In genomic region chr9:96777539-96777864, GRCh38 we compare ENCODE assay signal across 8 cellular contexts. TPM values are rescaled to one million over a fixed set of nuclear protein-coding genes. Genes with fewer than 3 reads are reported as not detected.
DNase-seq lines count a peak whose midpoint lies in the region; ATAC-seq, FAIRE-seq and TF ChIP-seq lines count a peak whose summit lies in the region.

No MANE protein-coding gene starts in this region.

- no peaks in the 10 kb centered on the region for H3K27me3 ChIP-seq in ACC112 (ENCODE audit: insufficient read depth, low read length)

- H3K4me3 ChIP-seq in ACC112 (ENCODE audit: low read depth, low read length) (peak overlapping the region; percentile 86), iPS-18c (ENCODE audit: insufficient read depth, low read depth, low read length) (peak overlapping the region; percentile 84)

- H3K4me1 Mint-ChIP-seq in activated CD8-positive, alpha-beta T cell treated with anti-CD3 and anti-CD28 coated beads for 36 hours (ENCODE audit: low read depth): peaks cover 36% of the 10 kb centered on the region

- ATAC-seq in GM19395 (IDR thresholded peaks at IDR 0.05; ENCODE audit: unreplicated experiment): peak; percentile 63
- peak; percentile 56 for ATAC-seq in activated CD8-positive, alpha-beta T cell treated with anti-CD3 and anti-CD28 coated beads for 36 hours

- H3K27ac ChIP-seq in ACC112 (ENCODE audit: low read depth, low read length): no peak overlapping the region
- H3K27ac ChIP-seq in temporal lobe (ENCODE audit: low read depth, low read length): peak overlapping the region; percentile 63

- peak overlapping the region; percentile 95 for H3K27ac Mint-ChIP-seq in activated CD8-positive, alpha-beta T cell treated with anti-CD3 and anti-CD28 coated beads for 36 hours

- peaks cover 13% of the 10 kb centered on the region for H3K9me3 Mint-ChIP-seq in activated CD8-positive, alpha-beta T cell treated with anti-CD3 and anti-CD28 coated beads for 36 hours

- H3K9me3 ChIP-seq in iPS-18c (ENCODE audit: control insufficient read depth, insufficient read depth, low read length): no peaks in the 10 kb centered on the region

- H3K4me1 ChIP-seq in ACC112 (ENCODE audit: control insufficient read depth, insufficient read depth, low read length, unreplicated experiment): peaks cover 10% of the 10 kb centered on the region

- no peak for DNase-seq in activated CD8-positive, alpha-beta T cell treated with anti-CD3 and anti-CD28 coated beads for 36 hours
- DNase-seq in D721Med (ENCODE audit: insufficient read length, low spot score) (no peak), AML-193 (lab: John Stamatoyannopoulos, UW) (no peak)
- no peak for DNase-seq in stimulated activated CD4-positive, alpha-beta T cell treated with anti-CD3 and anti-CD28 coated beads, Interleukin-4, amount 100 ng/mL, for 1 hour

- no peaks in the 10 kb centered on the region for H3K27me3 Mint-ChIP-seq in activated CD8-positive, alpha-beta T cell treated with anti-CD3 and anti-CD28 coated beads for 36 hours

- POLR2A ChIA-PET in activated CD8-positive, alpha-beta T cell treated with anti-CD3 and anti-CD28 coated beads for 36 hours (lab: Charles Lee): interaction anchor here (0.6 to 1.2 kb wide), 2 partner anchors 11 to 336 kb away, joined by 3 to 4 read pairs; no protein-coding TSS in a partner anchor

- H3K36me3 ChIP-seq in ACC112 (ENCODE audit: insufficient read depth, low read length): peaks cover 32% of the 10 kb centered on the region

- TF ChIP-seq CTCF in activated CD8-positive, alpha-beta T cell treated with anti-CD3 and anti-CD28 coated beads for 36 hours (IDR thresholded peaks at IDR 0.05): no peak
- no peak for TF ChIP-seq CTCF in D721Med (IDR thresholded peaks at IDR 0.05; ENCODE audit: insufficient read depth, missing control alignments)

- CTCF ChIA-PET in activated CD8-positive, alpha-beta T cell treated with anti-CD3 and anti-CD28 coated beads for 36 hours (lab: Charles Lee): no interaction called here

- intact Hi-C loops in activated CD8-positive, alpha-beta T cell treated with anti-CD3 and anti-CD28 coated beads for 36 hours (cut with micrococcal nuclease): no loop called here

- peaks cover 33% of the 10 kb centered on the region for H3K36me3 Mint-ChIP-seq in activated CD8-positive, alpha-beta T cell treated with anti-CD3 and anti-CD28 coated beads for 36 hours (ENCODE audit: low read depth)

- peak overlapping the region; percentile 90 for H2AFZ ChIP-seq in ACC112 (ENCODE audit: low read length, unreplicated experiment)

- no peak for FAIRE-seq in D721Med (lab: Jason Lieb, UNC)

- H3K4me3 Mint-ChIP-seq in activated CD8-positive, alpha-beta T cell treated with anti-CD3 and anti-CD28 coated beads for 36 hours: peak overlapping the region; percentile 97

- H3K79me2 ChIP-seq in ACC112 (ENCODE audit: control insufficient read depth, insufficient read depth, low read length, unreplicated experiment): peaks cover 12% of the 10 kb centered on the region

RNA-seq across cellular contexts. Expression of gene ZNF510, which starts 0.4 kb away (rescaled TPM):
- 1 to 10 TPM; 8.7 to 9.7 TPM for total RNA-seq in activated CD8-positive, alpha-beta T cell treated with anti-CD3 and anti-CD28 coated beads for 36 hours
- 34.2 TPM for total RNA-seq in temporal lobe
